ENCODE assay signal across 33 cellular contexts in genomic region chr1:64147759-64148158, GRCh38. TPM values are rescaled to one million over a fixed set of nuclear protein-coding genes. Genes with fewer than 3 reads are reported as not detected.
"Had no signal": no experiment of that assay in that cellular context is flagged by ENCODE, and none has a peak within 500 bp of the region (broad histone marks: within the 10 kb centered on the region; RNA-seq: fewer than 3 reads in every experiment).

No MANE protein-coding gene starts in this region.

- ATAC-seq: activated CD8-positive, alpha-beta memory T cell treated with anti-CD3 and anti-CD28 coated beads, Interleukin-2, amount 10 ng/mL, durations not matched to agents 7 days and 5 days; Panc1; T-helper 17 cell had no signal

- H3K36me3 Mint-ChIP-seq: activated CD8-positive, alpha-beta memory T cell treated with anti-CD3 and anti-CD28 coated beads, Interleukin-2, amount 10 ng/mL, durations not matched to agents 7 days and 5 days; activated naive CD4-positive, alpha-beta T cell treated with anti-CD3 and anti-CD28 coated beads, Interleukin-2, amount 50 U/mL, for 24 hours; brain had no signal

- H3K27ac Mint-ChIP-seq: activated B cell treated with CpG ODN at 0.5 μM for 24 hours; activated CD4-positive, alpha-beta T cell treated with anti-CD3 and anti-CD28 coated beads, Interleukin-2, amount 10 ng/mL, durations not matched to agents 24 days and 14 days; activated CD8-positive, alpha-beta memory T cell treated with anti-CD3 and anti-CD28 coated beads, Interleukin-2, amount 10 ng/mL, durations not matched to agents 7 days and 5 days; activated naive CD4-positive, alpha-beta T cell treated with anti-CD3 and anti-CD28 coated beads, Interleukin-2, amount 50 U/mL, for 24 hours; activated T-cell treated with anti-CD3 and anti-CD28 coated beads, Interleukin-2, amount 50 U/mL, for 24 hours; activated T-helper 1 cell treated with anti-CD3 and anti-CD28 coated beads, Interleukin-12 subunit alpha, Interleukin-12 subunit beta, Interleukin-2, Interleukin-4 antibody, amounts not matched to agents 30 ng/mL and 10 ng/mL and 1 ng/mL, durations not matched to agents 14 hours and 24 hours and 36 hours; T-helper 17 cell had no signal

- H3K4me1 Mint-ChIP-seq: activated B cell treated with CpG ODN at 0.5 μM for 24 hours; activated CD4-positive, alpha-beta T cell treated with anti-CD3 and anti-CD28 coated beads, Interleukin-2, amount 10 ng/mL, durations not matched to agents 24 days and 14 days; activated CD8-positive, alpha-beta memory T cell treated with anti-CD3 and anti-CD28 coated beads, Interleukin-2, amount 10 ng/mL, durations not matched to agents 7 days and 5 days; activated naive CD4-positive, alpha-beta T cell treated with anti-CD3 and anti-CD28 coated beads, Interleukin-2, amount 50 U/mL, for 24 hours; brain; T-helper 17 cell had no signal

- H3K9me3 Mint-ChIP-seq: activated B cell treated with CpG ODN at 0.5 μM for 24 hours; activated CD4-positive, alpha-beta T cell treated with anti-CD3 and anti-CD28 coated beads, Interleukin-2, amount 10 ng/mL, durations not matched to agents 24 days and 14 days; activated naive CD4-positive, alpha-beta T cell treated with anti-CD3 and anti-CD28 coated beads, Interleukin-2, amount 50 U/mL, for 24 hours; activated T-cell treated with anti-CD3 and anti-CD28 coated beads, Interleukin-2, amount 50 U/mL, for 24 hours; activated T-helper 1 cell treated with anti-CD3 and anti-CD28 coated beads, Interleukin-12 subunit alpha, Interleukin-12 subunit beta, Interleukin-2, Interleukin-4 antibody, amounts not matched to agents 30 ng/mL and 10 ng/mL and 1 ng/mL, durations not matched to agents 14 hours and 24 hours and 36 hours; brain had no signal

- H3K27ac ChIP-seq: RWPE1 had no signal

- DNase-seq: activated B cell treated with CpG ODN at 0.5 μM for 24 hours; activated CD4-positive, alpha-beta T cell treated with anti-CD3 and anti-CD28 coated beads for 1 hour; activated CD4-positive, alpha-beta T cell treated with anti-CD3 and anti-CD28 coated beads, Interleukin-2, amount 10 ng/mL, durations not matched to agents 24 days and 14 days; activated CD4-positive, alpha-beta T cell treated with anti-CD3 and anti-CD28 coated beads, Interleukin-2, amount 50 U/mL, for 48 hours; activated CD8-positive, alpha-beta memory T cell treated with anti-CD3 and anti-CD28 coated beads, Interleukin-2, amount 10 ng/mL, durations not matched to agents 7 days and 5 days; activated effector memory CD4-positive, alpha-beta T cell treated with Interleukin-2 at 50 U/mL for 16 hours; activated naive CD4-positive, alpha-beta T cell; activated T-cell treated with anti-CD3 and anti-CD28 coated beads, Interleukin-2, amount 50 U/mL, for 24 hours; amniotic stem cell; Kasumi-1; KBM-7; MV-4-11; NCI-H1092 treated with DMSO at 0.1 percent for 48 hours; NCI-H1436; NCI-H1694 treated with DMSO at 0.1 percent for 48 hours; NCI-H2029 treated with DMSO at 0.1 percent for 48 hours; NCI-H345; NCI-H510A; NCI-H526 treated with DMSO at 0.1 percent for 48 hours; NCI-H82; NK-92 treated with Interleukin-12 subunit alpha and Interleukin-12 subunit beta, amount 100 ng/mL, for 24 hours; OCI-M1; SHP77 treated with DMSO at 0.1 percent for 48 hours; T-helper 17 cell; T-helper 9 cell had no signal

- H3K27me3 Mint-ChIP-seq: brain had no signal

- H3K4me3 Mint-ChIP-seq: activated B cell treated with CpG ODN at 0.5 μM for 24 hours; activated CD4-positive, alpha-beta T cell treated with anti-CD3 and anti-CD28 coated beads, Interleukin-2, amount 10 ng/mL, durations not matched to agents 24 days and 14 days; activated CD8-positive, alpha-beta memory T cell treated with anti-CD3 and anti-CD28 coated beads, Interleukin-2, amount 10 ng/mL, durations not matched to agents 7 days and 5 days; activated naive CD4-positive, alpha-beta T cell treated with anti-CD3 and anti-CD28 coated beads, Interleukin-2, amount 50 U/mL, for 24 hours; activated T-cell treated with anti-CD3 and anti-CD28 coated beads, Interleukin-2, amount 50 U/mL, for 24 hours; activated T-helper 1 cell treated with anti-CD3 and anti-CD28 coated beads, Interleukin-12 subunit alpha, Interleukin-12 subunit beta, Interleukin-2, Interleukin-4 antibody, amounts not matched to agents 30 ng/mL and 10 ng/mL and 1 ng/mL, durations not matched to agents 14 hours and 24 hours and 36 hours; brain; T-helper 17 cell had no signal

RNA-seq across cellular contexts. Expression of gene UBE2U, which starts 55.7 kb away (rescaled TPM):
- total RNA-seq: activated B cell treated with CpG ODN at 0.5 μM for 24 hours; activated CD4-positive, alpha-beta T cell treated with anti-CD3 and anti-CD28 coated beads, Interleukin-2, amount 10 ng/mL, durations not matched to agents 24 days and 14 days; activated CD8-positive, alpha-beta memory T cell treated with anti-CD3 and anti-CD28 coated beads, Interleukin-2, amount 10 ng/mL, durations not matched to agents 7 days and 5 days; activated T-helper 1 cell treated with anti-CD3 and anti-CD28 coated beads, Interleukin-12 subunit alpha, Interleukin-12 subunit beta, Interleukin-2, Interleukin-4 antibody, amounts not matched to agents 30 ng/mL and 10 ng/mL and 1 ng/mL, durations not matched to agents 14 hours and 24 hours and 36 hours; astrocyte; M059J; SK-MEL-5; T-helper 17 cell had no signal
